Comparison of ENCODE assay signal across 7 cellular contexts in genomic region chr7:131370523-131370968, GRCh38. TPM values are rescaled to one million over a fixed set of nuclear protein-coding genes. Genes with fewer than 3 reads are reported as not detected.
DNase-seq lines count a peak whose midpoint lies in the region; ATAC-seq and TF ChIP-seq lines count a peak whose summit lies in the region.

No MANE protein-coding gene starts in this region.

- H3K27me3 ChIP-seq in iPS DF 6.9 (ENCODE audit: control insufficient read depth, insufficient read depth, low read length) (no peaks in the 10 kb centered on the region), BE2C (no peaks in the 10 kb centered on the region)

- no peaks in the 10 kb centered on the region for H3K9me3 Mint-ChIP-seq in T-helper 2 cell treated with Interferon-gamma antibody and Interleukin-4, amounts not matched to agents 5 μg/mL and 100 μg/mL, for 36 hours

- peak; percentile 30 for DNase-seq in T-helper 2 cell treated with Interferon-gamma antibody and Interleukin-4, amounts not matched to agents 5 μg/mL and 100 μg/mL, for 36 hours (ENCODE audit: low spot score)
- DNase-seq in iPS DF 6.9 (ENCODE audit: low read depth, low spot score), result peak; percentile 37
- DNase-seq in stimulated activated CD4-positive, alpha-beta T cell treated with anti-CD3 and anti-CD28 coated beads, Interleukin-2, amount 100 ng/mL, for 48 hours, result no peak
- DNase-seq in BE2C, result no peak
- DNase-seq in NOMO-1 treated with DMSO at 0.1 percent for 48 hours (lab: John Stamatoyannopoulos, UW; ENCODE audit: unreplicated experiment), result no peak

- H3K4me1 ChIP-seq in iPS DF 6.9 (ENCODE audit: control insufficient read depth, insufficient read depth, low read length) (no peaks in the 10 kb centered on the region; the same call in 1 of the 2 replicates), BE2C (no peaks in the 10 kb centered on the region)

- H3K36me3 ChIP-seq in iPS DF 6.9 (ENCODE audit: control insufficient read depth, insufficient read depth, low read length) (no peaks in the 10 kb centered on the region), BE2C (no peaks in the 10 kb centered on the region)

- peaks cover 45% of the 10 kb centered on the region for H3K4me1 Mint-ChIP-seq in T-helper 2 cell treated with Interferon-gamma antibody and Interleukin-4, amounts not matched to agents 5 μg/mL and 100 μg/mL, for 36 hours (ENCODE audit: low read depth)

- H3K4me3 ChIP-seq in iPS DF 6.9 (ENCODE audit: low read length), result no peak overlapping the region
- no peak overlapping the region for H3K4me3 ChIP-seq in BE2C (ENCODE audit: low read depth, low read length)

- no peaks in the 10 kb centered on the region for H3K27me3 Mint-ChIP-seq in T-helper 2 cell treated with Interferon-gamma antibody and Interleukin-4, amounts not matched to agents 5 μg/mL and 100 μg/mL, for 36 hours (ENCODE audit: low read depth)

- peak overlapping the region; percentile 55 for H3K4me3 Mint-ChIP-seq in T-helper 2 cell treated with Interferon-gamma antibody and Interleukin-4, amounts not matched to agents 5 μg/mL and 100 μg/mL, for 36 hours

- peaks cover 4% of the 10 kb centered on the region for H3K36me3 Mint-ChIP-seq in T-helper 2 cell treated with Interferon-gamma antibody and Interleukin-4, amounts not matched to agents 5 μg/mL and 100 μg/mL, for 36 hours (ENCODE audit: low read depth)

- no peak for TF ChIP-seq CTCF in BE2C (IDR thresholded peaks at IDR 0.05; ENCODE audit: low read depth, low read length)

- peak overlapping the region; percentile 40 for H3K27ac Mint-ChIP-seq in T-helper 2 cell treated with Interferon-gamma antibody and Interleukin-4, amounts not matched to agents 5 μg/mL and 100 μg/mL, for 36 hours

- ATAC-seq in GM18909 (IDR thresholded peaks at IDR 0.05; ENCODE audit: poor library complexity, unreplicated experiment), result peak; percentile 92
- peak; percentile 73 for ATAC-seq in HG03064 (IDR thresholded peaks at IDR 0.05; ENCODE audit: low read depth, unreplicated experiment)

- H3K27ac ChIP-seq in iPS DF 6.9 (ENCODE audit: low read length), result no peak overlapping the region

- H3K9me3 ChIP-seq in iPS DF 6.9 (ENCODE audit: control insufficient read depth, insufficient read depth, low read length) (no peaks in the 10 kb centered on the region), BE2C (no peaks in the 10 kb centered on the region)

- WGBS in iPS DF 6.9 (ENCODE audit: insufficient coverage, insufficient read length), result no CpG with 5 or more reads among the region's 1 CpG

RNA-seq across cellular contexts. Expression of gene MKLN1, which starts 42.9 kb away (rescaled TPM):
- polyA plus RNA-seq in BE2C (2012; ENCODE audit: insufficient read depth, insufficient read length, low read depth), result 11.1 TPM

Comparison
In these comparisons a context has a peak if more than half of its experiments do, and no peak if none do; other contexts are left out.
1. DNase-seq: peak in T-helper 2 cell treated with Interferon-gamma antibody and Interleukin-4, amounts not matched to agents 5 μg/mL and 100 μg/mL, for 36 hours (single experiment) and iPS DF 6.9 (single experiment); none in stimulated activated CD4-positive, alpha-beta T cell treated with anti-CD3 and anti-CD28 coated beads, Interleukin-2, amount 100 ng/mL, for 48 hours (0 of 2), BE2C (single experiment) and NOMO-1 treated with DMSO at 0.1 percent for 48 hours (single experiment).